Comparison of ENCODE assay signal across 8 cellular contexts in genomic region chr4:148443550-148444295, GRCh38. TPM values are rescaled to one million over a fixed set of nuclear protein-coding genes. Genes with fewer than 3 reads are reported as not detected.
A peak's percentile ranks its signal among the peaks of the same experiment; 100 is the strongest.
DNase-seq lines count a peak whose midpoint lies in the region; ATAC-seq and TF ChIP-seq lines count a peak whose summit lies in the region.

No MANE protein-coding gene starts in this region.

- ATAC-seq in stimulated activated effector memory CD8-positive, alpha-beta T cell treated with anti-CD3 and anti-CD28 coated beads, Interleukin-12 subunit alpha, Interleukin-12 subunit beta, amount 100 ng/mL, for 72 hours = no peak
- no peak for ATAC-seq in HG02759 (IDR thresholded peaks at IDR 0.05; ENCODE audit: unreplicated experiment)

- H3K4me3 ChIP-seq in GM08714 (ENCODE audit: low read length) = peak overlapping the region; percentile 56
- peak overlapping the region; percentile 81 for H3K4me3 ChIP-seq in WI38 (ENCODE audit: low read depth, low read length)

- peak overlapping the region; percentile 97 for H3K4me3 Mint-ChIP-seq in stimulated activated effector memory CD8-positive, alpha-beta T cell treated with anti-CD3 and anti-CD28 coated beads, Interleukin-12 subunit alpha, Interleukin-12 subunit beta, amount 100 ng/mL, for 72 hours

- peak; percentile 15 for DNase-seq in cerebellum (ENCODE audit: low spot score)
- peak; percentile 48 to 51 for DNase-seq in lung microvascular endothelial cell (ENCODE audit: low read depth in 2 of 2)
- DNase-seq in stimulated activated effector memory CD8-positive, alpha-beta T cell treated with anti-CD3 and anti-CD28 coated beads, Interleukin-12 subunit alpha, Interleukin-12 subunit beta, amount 100 ng/mL, for 72 hours (ENCODE audit: low spot score in 2 of 2) = peak; percentile 25 to 69
- no peak for DNase-seq in CD1c-positive myeloid dendritic cell (ENCODE audit: extremely low spot score)
- no peak for DNase-seq in dedifferentiated amniotic fluid mesenchymal stem cell (ENCODE audit: extremely low spot score)

- H3K9me3 Mint-ChIP-seq in stimulated activated effector memory CD8-positive, alpha-beta T cell treated with anti-CD3 and anti-CD28 coated beads, Interleukin-12 subunit alpha, Interleukin-12 subunit beta, amount 100 ng/mL, for 72 hours = no peaks in the 10 kb centered on the region

- H3K36me3 Mint-ChIP-seq in stimulated activated effector memory CD8-positive, alpha-beta T cell treated with anti-CD3 and anti-CD28 coated beads, Interleukin-12 subunit alpha, Interleukin-12 subunit beta, amount 100 ng/mL, for 72 hours = peaks cover 27% of the 10 kb centered on the region

- no peak for TF ChIP-seq CTCF in WI38 (IDR thresholded peaks at IDR 0.05; ENCODE audit: low read depth, low read length)

- peak overlapping the region; percentile 94 for H3K27ac Mint-ChIP-seq in stimulated activated effector memory CD8-positive, alpha-beta T cell treated with anti-CD3 and anti-CD28 coated beads, Interleukin-12 subunit alpha, Interleukin-12 subunit beta, amount 100 ng/mL, for 72 hours

- H3K4me1 Mint-ChIP-seq in stimulated activated effector memory CD8-positive, alpha-beta T cell treated with anti-CD3 and anti-CD28 coated beads, Interleukin-12 subunit alpha, Interleukin-12 subunit beta, amount 100 ng/mL, for 72 hours = peaks cover 27% of the 10 kb centered on the region

RNA-seq across cellular contexts. Expression of gene NR3C2, which starts 1.5 kb away (rescaled TPM):
- 10.1 TPM for total RNA-seq in cerebellum
- total RNA-seq in lung microvascular endothelial cell = 4.6 TPM in 2 replicates

Comparison
In these comparisons a context has a peak if more than half of its experiments do, and no peak if none do; other contexts are left out.
1. DNase-seq: peak in cerebellum (single experiment), lung microvascular endothelial cell (2 of 2) and stimulated activated effector memory CD8-positive, alpha-beta T cell treated with anti-CD3 and anti-CD28 coated beads, Interleukin-12 subunit alpha, Interleukin-12 subunit beta, amount 100 ng/mL, for 72 hours (2 of 2); none in CD1c-positive myeloid dendritic cell (single experiment) and dedifferentiated amniotic fluid mesenchymal stem cell (single experiment).